In genomic region chr20:45817652-45818194, GRCh38 we compare ENCODE assay signal across 1 cellular context.
TF ChIP-seq lines count a peak whose summit lies in the region.

No MANE protein-coding gene starts in this region.

TF ChIP-seq in endothelial cell of umbilical vein, 7 proteins besides CTCF, POLR2A, EP300 and RAD21:
- TF ChIP-seq MYC (IDR thresholded peaks at IDR 0.05; ENCODE audit: low read depth, low read length) (no peak), GATA2 (IDR thresholded peaks at IDR 0.05; ENCODE audit: insufficient read depth, insufficient read length, low read depth, low read length) (no peak), JUN (IDR thresholded peaks at IDR 0.05; ENCODE audit: borderline replicate concordance, insufficient read depth, insufficient read length, low read depth) (no peak), POLR2AphosphoS5 (IDR thresholded peaks at IDR 0.05; ENCODE audit: insufficient read depth, low read depth, low read length) (no peak), MAX (IDR thresholded peaks at IDR 0.05; ENCODE audit: insufficient read depth, insufficient read length) (no peak), FOS (IDR thresholded peaks at IDR 0.05; ENCODE audit: borderline replicate concordance, insufficient read depth, low read length) (no peak), EZH2 (IDR thresholded peaks at IDR 0.05; ENCODE audit: borderline replicate concordance, low read depth, low read length, severe bottlenecking) (no peak)
